In genomic region chr17:44982113-44982702, GRCh38 we compare ENCODE assay signal across 13 cellular contexts. TPM values are rescaled to one million over a fixed set of nuclear protein-coding genes. Genes with fewer than 3 reads are reported as not detected.
DNase-seq lines count a peak whose midpoint lies in the region; ATAC-seq, FAIRE-seq and TF ChIP-seq lines count a peak whose summit lies in the region.
"Had no signal": no experiment of that assay in that cellular context is flagged by ENCODE, and none has a peak within 500 bp of the region (broad histone marks: within the 10 kb centered on the region; RNA-seq: fewer than 3 reads in every experiment).

No MANE protein-coding gene starts in this region.

- H3K27ac Mint-ChIP-seq in H9: no peak overlapping the region
- H3K27ac Mint-ChIP-seq in CD8-positive, alpha-beta memory T cell: peak overlapping the region in 1 of 8 donors; percentile 1

- no peaks in the 10 kb centered on the region for H3K79me1 ChIP-seq in H9 (ENCODE audit: insufficient read depth, low read depth, low read length, poor library complexity, severe bottlenecking)

- H2BK120ac ChIP-seq in H9 (ENCODE audit: low read depth, low read length, poor library complexity, severe bottlenecking): no peak overlapping the region

- H2BK5ac ChIP-seq in H9 (ENCODE audit: insufficient read length, low read length): no peak overlapping the region

- H3K9ac ChIP-seq in H9 (ENCODE audit: extremely low read depth, insufficient read length, low read length): no peak overlapping the region
- no peak overlapping the region for H3K9ac ChIP-seq in HepG2 (ENCODE audit: insufficient read depth, low read depth, low read length)

- no peak overlapping the region for H3K23ac ChIP-seq in H9 (ENCODE audit: insufficient read length, low read depth, low read length)

- no peak overlapping the region for H3K4me3 ChIP-seq in HepG2 (replicated peaks in 1 of 3; ENCODE audit: insufficient read depth in 1 of 3, low read depth in 2 of 3, low read length in 3 of 3)
- no peak overlapping the region for H3K4me3 ChIP-seq in CD8-positive, alpha-beta memory T cell (ENCODE audit: low read length)

- H2AK5ac ChIP-seq in H9 (ENCODE audit: insufficient read length, low read length): no peak overlapping the region

- H3K36me3 Mint-ChIP-seq in H9 (ENCODE audit: insufficient read depth in 1 of 3, low read depth in 3 of 3): no peaks in the 10 kb centered on the region; a peak in 1 of 7 replicates
- peaks cover 0 to 4% (median 1%) of the 10 kb centered on the region in 3 donors for H3K36me3 Mint-ChIP-seq in CD8-positive, alpha-beta memory T cell

- CTCF ChIA-PET in RWPE1 (lab: Yijun Ruan, JAX): no interaction called here
- CTCF ChIA-PET in HepG2 (lab: Yijun Ruan, JAX; ENCODE audit: low intra/inter-chr PET ratio, low total read pairs): no interaction called here
- CTCF ChIA-PET in CD8-positive, alpha-beta memory T cell (lab: Charles Lee): no interaction called here

- WGBS in H9 (ENCODE audit: extremely low coverage, insufficient read length, low lambda C conversion rate): 100% methylated on average over 1 of the region's 3 CpGs
- WGBS in HepG2 (ENCODE audit: low lambda C conversion rate): 56% methylated on average over 3 of the region's 3 CpGs

- H4K20me1 ChIP-seq in H9 (ENCODE audit: control insufficient read depth, insufficient read depth, insufficient read length) (no peaks in the 10 kb centered on the region), HepG2 (ENCODE audit: insufficient read depth, low read length) (no peaks in the 10 kb centered on the region)

- intact Hi-C loops in HepG2 (cut with micrococcal nuclease; ENCODE audit: unreplicated experiment): no loop called here

- H3K4me1 ChIP-seq in H9 (ENCODE audit: insufficient read depth, low read length) (no peaks in the 10 kb centered on the region; the same call in 1 of the 2 replicates), HepG2 (ENCODE audit: insufficient read depth, low read length) (peaks cover 30% of the 10 kb centered on the region)
- peaks cover 2% of the 10 kb centered on the region for H3K4me1 ChIP-seq in CD8-positive, alpha-beta memory T cell (ENCODE audit: insufficient read depth, low read length)

- H3K27me3 ChIP-seq in H9 (ENCODE audit: insufficient read depth, low read length) (no peaks in the 10 kb centered on the region), HepG2 (ENCODE audit: control insufficient read depth in 1 of 2, insufficient read depth in 2 of 2, low read length in 2 of 2) (peaks cover 9 to 39% of the 10 kb centered on the region in 2 experiments)
- peaks cover 25% of the 10 kb centered on the region for H3K27me3 ChIP-seq in CD8-positive, alpha-beta memory T cell (ENCODE audit: insufficient read depth, low read length, poor library complexity, severe bottlenecking)

- no peak for FAIRE-seq in HepG2 (lab: Jason Lieb, UNC)
- peak; percentile 98 for FAIRE-seq in urothelium cell line (lab: Jason Lieb, UNC)
- FAIRE-seq: GM18507, H54 had no signal

- TF ChIP-seq EP300 in HepG2 (IDR thresholded peaks at IDR 0.05; ENCODE audit: low read depth in 2 of 2, low read length in 2 of 2) (no peak), HepG2 (CRISPR knock-in tag; IDR thresholded peaks at IDR 0.05; ENCODE audit: borderline replicate concordance) (no peak)

- H2BK15ac ChIP-seq in H9 (ENCODE audit: low read depth, low read length): no peak overlapping the region

- H2BK12ac ChIP-seq in H9 (ENCODE audit: insufficient read length, low read depth, low read length): no peak overlapping the region

- POLR2A ChIA-PET in RWPE1 (lab: Yijun Ruan, JAX; ENCODE audit: low non-redundant PET) (no interaction called here), HepG2 (lab: Yijun Ruan, JAX) (interaction anchor here (1.1 kb wide), 1 partner anchor 9 kb away, joined by 3 read pairs; no protein-coding TSS in a partner anchor)
- POLR2A ChIA-PET in CD8-positive, alpha-beta memory T cell (lab: Charles Lee): no interaction called here

- no peak overlapping the region for H3K27ac ChIP-seq in H9 (ENCODE audit: insufficient read length, low read depth, low read length)
- peak overlapping the region; percentile 90; the same call in 1 of the 2 replicates for H3K27ac ChIP-seq in RWPE1
- H3K27ac ChIP-seq in HepG2 (ENCODE audit: extremely low read length, insufficient read depth, low read length): no peak overlapping the region
- H3K27ac ChIP-seq in CD8-positive, alpha-beta memory T cell (ENCODE audit: low read depth, low read length): no peak overlapping the region

- H3K4me2 ChIP-seq in H9 (ENCODE audit: insufficient read depth, insufficient read length, low read length) (no peak overlapping the region), HepG2 (ENCODE audit: low read depth, low read length) (no peak overlapping the region)

- no peak overlapping the region for H2AFZ ChIP-seq in H9 (ENCODE audit: low read length)
- H2AFZ ChIP-seq in HepG2 (ENCODE audit: low read length): no peak overlapping the region

- no peak overlapping the region for H3T11ph ChIP-seq in H9 (ENCODE audit: low read length)

- peaks cover 2 to 3% of the 10 kb centered on the region in 2 experiments; a peak in 2 of 5 replicates for H3K9me3 Mint-ChIP-seq in H9
- peaks cover 0 to 2% (median 0%) of the 10 kb centered on the region in 5 donors for H3K9me3 Mint-ChIP-seq in CD8-positive, alpha-beta memory T cell

- no peak overlapping the region for H3K4ac ChIP-seq in H9 (ENCODE audit: low read depth, low read length)

- no peaks in the 10 kb centered on the region for H3K23me2 ChIP-seq in H9 (ENCODE audit: insufficient read length, low read depth, low read length, poor library complexity, severe bottlenecking)

- no peak overlapping the region for H3K18ac ChIP-seq in H9 (ENCODE audit: insufficient read length, low read depth, low read length)

- H3K27me3 Mint-ChIP-seq in H9 (ENCODE audit: low read depth): peaks cover 47% of the 10 kb centered on the region
- peaks cover 22 to 32% of the 10 kb centered on the region in 2 donors for H3K27me3 Mint-ChIP-seq in CD8-positive, alpha-beta memory T cell

- H3K79me2 ChIP-seq in H9 (ENCODE audit: insufficient read depth, low read length) (no peaks in the 10 kb centered on the region), HepG2 (ENCODE audit: insufficient read depth, low read length) (no peaks in the 10 kb centered on the region)

- H3K36me3 ChIP-seq in HepG2 (replicated peaks in 1 of 2; ENCODE audit: control insufficient read depth in 1 of 2, insufficient read depth in 2 of 2, low read length in 2 of 2): no peaks in the 10 kb centered on the region
- no peaks in the 10 kb centered on the region for H3K36me3 ChIP-seq in CD8-positive, alpha-beta memory T cell (ENCODE audit: insufficient read depth, low read length)

- no peak overlapping the region for H2BK20ac ChIP-seq in H9 (ENCODE audit: low read depth, low read length, poor library complexity, severe bottlenecking)

- TF ChIP-seq RAD21 in HepG2 (CRISPR knock-in tag; IDR thresholded peaks at IDR 0.05): no peak

- H4K5ac ChIP-seq in H9 (ENCODE audit: insufficient read length, low read depth, low read length): no peak overlapping the region

- TF ChIP-seq CTCF in H9 (conservative IDR thresholded peaks at IDR 0.05) (no peak), RWPE1 (conservative IDR thresholded peaks at IDR 0.05; ENCODE audit: low read depth) (no peak), HepG2 (CRISPR knock-in tag; IDR thresholded peaks at IDR 0.05) (no peak)

- no peak overlapping the region for H3K14ac ChIP-seq in H9 (ENCODE audit: insufficient read depth, low read length)

- no TSS peak for BruUV-seq in HepG2 (replicated peaks; lab: Mats Ljungman, UMichigan)

- no peak overlapping the region; a peak in 1 of 5 replicates for H3K4me3 Mint-ChIP-seq in H9
- no peak overlapping the region for H3K4me3 Mint-ChIP-seq in CD8-positive, alpha-beta memory T cell

- no peak overlapping the region for H3K56ac ChIP-seq in H9 (ENCODE audit: insufficient read length, low read depth, low read length)

- peak overlapping the region; percentile 46 for H4K8ac ChIP-seq in H9 (replicated peaks; ENCODE audit: insufficient read length, low read depth, low read length)

- no peak for TF ChIP-seq POLR2A in HepG2 (IDR thresholded peaks at IDR 0.05; ENCODE audit: insufficient read depth in 1 of 2, low read depth in 2 of 2, low read length in 2 of 2)

- H4K91ac ChIP-seq in H9 (ENCODE audit: insufficient read length, low read depth, low read length): no peak overlapping the region

- DNase-seq in H9 (no peak), RWPE1 (ENCODE audit: low spot score) (no peak), HepG2 (ENCODE audit: low spot score) (no peak), urothelium cell line (ENCODE audit: low spot score) (no peak), ecto neural progenitor cell (ENCODE audit: low spot score) (no peak)
- DNase-seq in CD8-positive, alpha-beta memory T cell: no peak
- DNase-seq: C1 segment of cervical spinal cord, NCI-H1436, NCI-H2081 treated with DMSO at 0.1 percent for 48 hours, NCI-H2227 treated with DMSO at 0.1 percent for 48 hours had no signal

- in situ Hi-C loops in HepG2 (cut with HindIII; ENCODE audit: extremely low pct_ligation_motif_present, low pct_unique_long_range_greater_than_20kb): no loop called here

- H3K9me3 ChIP-seq in H9 (ENCODE audit: control insufficient read depth, low read depth, low read length): no peaks in the 10 kb centered on the region
- no peaks in the 10 kb centered on the region for H3K9me3 ChIP-seq in HepG2 (ENCODE audit: low read length)
- no peaks in the 10 kb centered on the region for H3K9me3 ChIP-seq in CD8-positive, alpha-beta memory T cell (ENCODE audit: low read length)

- peaks cover 10 to 26% of the 10 kb centered on the region in 2 experiments for H3K4me1 Mint-ChIP-seq in H9
- peaks cover 0 to 1% (median 0%) of the 10 kb centered on the region in 3 donors for H3K4me1 Mint-ChIP-seq in CD8-positive, alpha-beta memory T cell

- ATAC-seq in HepG2 (no peak), HG02763 (IDR thresholded peaks at IDR 0.05; ENCODE audit: unreplicated experiment) (no peak)

RNA-seq across cellular contexts. Expression of gene C1QL1, which starts 14.1 kb away (rescaled TPM):
- total RNA-seq in H9 (2021): 6.0 and 6.4 TPM in 2 replicates
- 0.11 TPM in 1 of 2 replicates, not detected in the other for total RNA-seq in HepG2 (2016; rRNA removed; fragmentation: Illumina TruSeq; extraction: Trizol)
- not detected in 2 replicates for total RNA-seq in HepG2 (2016; cell fraction: cytosol; rRNA removed; fragmentation: Illumina TruSeq; extraction: Trizol; ENCODE audit: low read depth)
- total RNA-seq in HepG2 (2016; cell fraction: insoluble cytoplasmic fraction; rRNA removed; fragmentation: Illumina TruSeq; extraction: Trizol): not detected in 2 replicates
- 0.14 TPM in 1 of 2 replicates, not detected in the other for total RNA-seq in HepG2 (2016; cell fraction: membrane; rRNA removed; fragmentation: Illumina TruSeq; extraction: Trizol)
- not detected in 2 replicates for total RNA-seq in HepG2 (2016; cell fraction: nucleus; rRNA removed; fragmentation: Illumina TruSeq; extraction: Trizol)
- polyA plus RNA-seq in HepG2 (2011; rRNA removed): 0.07 and 0.11 TPM in 2 replicates
- polyA plus RNA-seq in HepG2 (2011; cell fraction: cytosol; rRNA removed): 0.10 and 0.20 TPM in 2 replicates
- polyA plus RNA-seq in HepG2 (2011; cell fraction: nucleus; rRNA removed): 0.14 TPM in 1 of 2 replicates, not detected in the other
- polyA plus RNA-seq in HepG2 (2012): 0.24 TPM in 1 of 2 replicates, not detected in the other
- polyA plus RNA-seq in HepG2 (2016; cell fraction: cytosol; fragmentation: Illumina TruSeq; extraction: Trizol; ENCODE audit: low read depth): 0.38 and 0.43 TPM in 2 replicates
- polyA plus RNA-seq in HepG2 (2016; cell fraction: insoluble cytoplasmic fraction; fragmentation: Illumina TruSeq; extraction: Trizol; ENCODE audit: low read depth): not detected in 2 replicates
- polyA plus RNA-seq in HepG2 (2016; cell fraction: membrane; fragmentation: Illumina TruSeq; extraction: Trizol; ENCODE audit: low read depth): 0.15 and 0.29 TPM in 2 replicates
- polyA plus RNA-seq in HepG2 (2016; cell fraction: nucleus; fragmentation: Illumina TruSeq; extraction: Trizol; ENCODE audit: insufficient read depth, low read depth): not detected in 2 replicates
- polyA minus RNA-seq in HepG2 (2011; rRNA and poly(A)+ RNA removed; ENCODE audit: low replicate concordance): 1.1 TPM in 1 of 2 replicates, not detected in the other
- polyA minus RNA-seq in HepG2 (2011; cell fraction: cytosol; rRNA and poly(A)+ RNA removed): not detected in 2 replicates
- not detected in 2 replicates for polyA minus RNA-seq in HepG2 (2011; cell fraction: nucleus; rRNA and poly(A)+ RNA removed)
- total RNA-seq in CD8-positive, alpha-beta memory T cell: not detected
- polyA plus RNA-seq in CD8-positive, alpha-beta memory T cell: not detected

RNA-seq across cellular contexts. Expression of gene KIF18B, which starts 34.6 kb away (rescaled TPM):
- total RNA-seq in H9 (2021): 51.8 and 52.6 TPM in 2 replicates
- 14.5 and 15.3 TPM in 2 replicates for total RNA-seq in HepG2 (2016; rRNA removed; fragmentation: Illumina TruSeq; extraction: Trizol)
- total RNA-seq in HepG2 (2016; cell fraction: cytosol; rRNA removed; fragmentation: Illumina TruSeq; extraction: Trizol; ENCODE audit: low read depth): 9.5 and 10.9 TPM in 2 replicates
- total RNA-seq in HepG2 (2016; cell fraction: insoluble cytoplasmic fraction; rRNA removed; fragmentation: Illumina TruSeq; extraction: Trizol): 10.5 and 15.3 TPM in 2 replicates
- 11.6 and 11.8 TPM in 2 replicates for total RNA-seq in HepG2 (2016; cell fraction: membrane; rRNA removed; fragmentation: Illumina TruSeq; extraction: Trizol)
- 16.1 and 18.1 TPM in 2 replicates for total RNA-seq in HepG2 (2016; cell fraction: nucleus; rRNA removed; fragmentation: Illumina TruSeq; extraction: Trizol)
- polyA plus RNA-seq in HepG2 (2011; rRNA removed): 13.2 and 15.2 TPM in 2 replicates
- polyA plus RNA-seq in HepG2 (2011; cell fraction: cytosol; rRNA removed): 3.7 and 7.3 TPM in 2 replicates
- 33.4 and 44.5 TPM in 2 replicates for polyA plus RNA-seq in HepG2 (2011; cell fraction: nucleus; rRNA removed)
- polyA plus RNA-seq in HepG2 (2012): 4.1 and 7.4 TPM in 2 replicates
- polyA plus RNA-seq in HepG2 (2016; cell fraction: cytosol; fragmentation: Illumina TruSeq; extraction: Trizol; ENCODE audit: low read depth): 1.2 and 1.7 TPM in 2 replicates
- 11.3 and 16.8 TPM in 2 replicates for polyA plus RNA-seq in HepG2 (2016; cell fraction: insoluble cytoplasmic fraction; fragmentation: Illumina TruSeq; extraction: Trizol; ENCODE audit: low read depth)
- 3.7 and 5.4 TPM in 2 replicates for polyA plus RNA-seq in HepG2 (2016; cell fraction: membrane; fragmentation: Illumina TruSeq; extraction: Trizol; ENCODE audit: low read depth)
- polyA plus RNA-seq in HepG2 (2016; cell fraction: nucleus; fragmentation: Illumina TruSeq; extraction: Trizol; ENCODE audit: insufficient read depth, low read depth): 81.4 and 94.7 TPM in 2 replicates
- polyA minus RNA-seq in HepG2 (2011; rRNA and poly(A)+ RNA removed; ENCODE audit: low replicate concordance): 25.0 and 60.4 TPM in 2 replicates
- polyA minus RNA-seq in HepG2 (2011; cell fraction: cytosol; rRNA and poly(A)+ RNA removed): 8.2 and 9.4 TPM in 2 replicates
- polyA minus RNA-seq in HepG2 (2011; cell fraction: nucleus; rRNA and poly(A)+ RNA removed): 12.9 and 15.5 TPM in 2 replicates
- total RNA-seq in CD8-positive, alpha-beta memory T cell: 10 to 100 TPM; 27.1 to 28.3 TPM
- polyA plus RNA-seq in CD8-positive, alpha-beta memory T cell: 0.10 TPM
